In the genomic region with DNA sequence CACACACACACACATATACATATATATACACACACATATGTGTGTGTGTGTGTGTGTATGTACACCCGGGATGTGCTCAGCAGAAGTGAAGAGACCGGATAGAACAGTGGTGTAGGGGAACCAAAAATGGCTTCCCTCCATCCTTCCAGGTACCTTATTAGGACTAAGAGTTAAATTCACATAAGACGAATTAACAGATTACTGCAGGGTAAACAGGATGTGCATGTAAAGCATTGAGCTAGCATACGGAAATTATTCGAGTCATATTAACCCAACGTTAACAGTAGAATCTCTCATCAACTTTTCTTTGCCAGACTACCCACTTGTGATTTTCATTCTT, we compare ENCODE assay signal across 8 cellular contexts.
DNase-seq lines count a peak whose midpoint lies in the region; ATAC-seq lines count a peak whose summit lies in the region.

No MANE protein-coding gene starts in this region.

- peak overlapping the region in 10 of 11 experiments; percentile 79 to 97 (median 92); a peak in 21 of 22 replicates for H3K27ac ChIP-seq in BLaER1 treated with 17β-estradiol and CSF1 and Interleukin-3, amounts not matched to agents 10 nM and 100 nM
- peak overlapping the region in 1 of 2 donors; percentile 91 for H3K27ac ChIP-seq in mucosa of rectum (ENCODE audit: low read depth in 2 of 2, low read length in 2 of 2)

- DNase-seq in HuH-7.5 (ENCODE audit: low spot score) (peak; percentile 32), hippocampal formation (lab: John Stamatoyannopoulos, UW) (no peak), DMS153 treated with DMSO at 0.1 percent for 48 hours (lab: John Stamatoyannopoulos, UW; ENCODE audit: unreplicated experiment) (no peak)
- peak; percentile 43 for DNase-seq in central memory CD4-positive, alpha-beta T cell

- H3K9ac ChIP-seq in BLaER1 treated with 17β-estradiol and CSF1 and Interleukin-3, amounts not matched to agents 10 nM and 100 nM, result peak overlapping the region; percentile 84 to 94 (median 92)
- H3K9ac ChIP-seq in mucosa of rectum (ENCODE audit: low read depth in 1 of 2, low read length in 2 of 2), result peak overlapping the region; percentile 88 to 95

- ATAC-seq in HG03469 (IDR thresholded peaks at IDR 0.05; ENCODE audit: unreplicated experiment) (no peak), HG02588 (IDR thresholded peaks at IDR 0.05; ENCODE audit: unreplicated experiment) (no peak)

- no peaks in the 10 kb centered on the region for H3K9me3 ChIP-seq in BLaER1 treated with 17β-estradiol and CSF1 and Interleukin-3, amounts not matched to agents 10 nM and 100 nM (replicated peaks in 1 of 11)
- no peaks in the 10 kb centered on the region for H3K9me3 ChIP-seq in mucosa of rectum (ENCODE audit: control insufficient read depth in 2 of 2, low read length in 2 of 2)

- peaks cover 28 to 38% (median 35%) of the 10 kb centered on the region in 10 experiments for H3K4me1 ChIP-seq in BLaER1 treated with 17β-estradiol and CSF1 and Interleukin-3, amounts not matched to agents 10 nM and 100 nM
- peaks cover 17 to 18% of the 10 kb centered on the region in 2 donors for H3K4me1 ChIP-seq in mucosa of rectum (ENCODE audit: control insufficient read depth in 2 of 2, insufficient read depth in 2 of 2, low read length in 2 of 2)

- H3K4me3 ChIP-seq in BLaER1 treated with 17β-estradiol and CSF1 and Interleukin-3, amounts not matched to agents 10 nM and 100 nM, result peak overlapping the region; percentile 77 to 96 (median 90)
- H3K4me3 ChIP-seq in mucosa of rectum (ENCODE audit: low read length in 2 of 2), result peak overlapping the region; percentile 99 to 100

- H4K20me1 ChIP-seq in BLaER1 treated with 17β-estradiol and CSF1 and Interleukin-3, amounts not matched to agents 10 nM and 100 nM, result peaks cover 0 to 22% (median 6%) of the 10 kb centered on the region in 11 experiments; a peak in 13 of 22 replicates

- H3K27me3 ChIP-seq in BLaER1 treated with 17β-estradiol and CSF1 and Interleukin-3, amounts not matched to agents 10 nM and 100 nM, result no peaks in the 10 kb centered on the region
- no peaks in the 10 kb centered on the region for H3K27me3 ChIP-seq in mucosa of rectum (ENCODE audit: control insufficient read depth in 2 of 2, insufficient read depth in 2 of 2, low read length in 2 of 2)

- peak overlapping the region; percentile 69 to 93 (median 90) for H3K4me2 ChIP-seq in BLaER1 treated with 17β-estradiol and CSF1 and Interleukin-3, amounts not matched to agents 10 nM and 100 nM

- H3K36me3 ChIP-seq in BLaER1 treated with 17β-estradiol and CSF1 and Interleukin-3, amounts not matched to agents 10 nM and 100 nM, result peaks cover 34 to 72% (median 60%) of the 10 kb centered on the region in 11 experiments
- H3K36me3 ChIP-seq in mucosa of rectum (ENCODE audit: control insufficient read depth in 2 of 2, insufficient read depth in 2 of 2, low read length in 2 of 2), result peaks cover 29 to 32% of the 10 kb centered on the region in 2 donors

Comparison
In these comparisons a context has a peak if more than half of its experiments do, and no peak if none do; other contexts are left out.
1. DNase-seq: peak in HuH-7.5 (single experiment) and central memory CD4-positive, alpha-beta T cell (single experiment); none in hippocampal formation (0 of 2) and DMS153 treated with DMSO at 0.1 percent for 48 hours (single experiment).